In genomic region chr4:122842984-122843531, GRCh38 we compare ENCODE assay signal across 1 cellular context.
TF ChIP-seq lines count a peak whose summit lies in the region.

No MANE protein-coding gene starts in this region.

TF ChIP-seq in HEK293, 187 proteins besides CTCF, POLR2A, EP300 and RAD21 (continued from another document and continues in another):
- TF ChIP-seq ZNF140 (tag by site-specific recombination; IDR thresholded peaks at IDR 0.05) (no peak), ZFP41 (tag by site-specific recombination; IDR thresholded peaks at IDR 0.05; ENCODE audit: borderline replicate concordance) (no peak), SALL2 (tag by site-specific recombination; IDR thresholded peaks at IDR 0.05; ENCODE audit: borderline replicate concordance) (no peak), ZNF280D (tag by site-specific recombination; IDR thresholded peaks at IDR 0.05) (no peak), KLF9 (tag by site-specific recombination; IDR thresholded peaks at IDR 0.05; ENCODE audit: low read depth) (no peak), ZNF830 (tag by site-specific recombination; IDR thresholded peaks at IDR 0.05; ENCODE audit: low read depth) (no peak), ZNF529 (tag by site-specific recombination; IDR thresholded peaks at IDR 0.05; ENCODE audit: insufficient replicate concordance) (no peak), REPIN1 (tag by site-specific recombination; IDR thresholded peaks at IDR 0.05; ENCODE audit: low read depth) (no peak), KLF1 (tag by site-specific recombination; IDR thresholded peaks at IDR 0.05) (peak; percentile 67), ZBTB8A (tag by site-specific recombination; IDR thresholded peaks at IDR 0.05) (no peak), ZNF580 (tag by site-specific recombination; IDR thresholded peaks at IDR 0.05) (0 out of 2 replicates have a peak, but pooled peaks have one; percentile 29), ZNF292 (tag by site-specific recombination; IDR thresholded peaks at IDR 0.05; ENCODE audit: borderline replicate concordance, low read depth) (no peak), ZNF785 (tag by site-specific recombination; IDR thresholded peaks at IDR 0.05) (no peak), ZIC2 (tag by site-specific recombination; IDR thresholded peaks at IDR 0.05) (no peak), ZBTB21 (tag by site-specific recombination; IDR thresholded peaks at IDR 0.05) (peak; percentile 46; the same call in 1 of the 2 replicates), PRDM1 (tag by site-specific recombination; IDR thresholded peaks at IDR 0.05) (no peak), REST (tag by site-specific recombination; IDR thresholded peaks at IDR 0.05) (no peak), ZNF560 (tag by site-specific recombination; IDR thresholded peaks at IDR 0.05; ENCODE audit: borderline replicate concordance) (no peak), ZNF341 (tag by site-specific recombination; IDR thresholded peaks at IDR 0.05; ENCODE audit: low read depth) (no peak), ZNF221 (tag by site-specific recombination; IDR thresholded peaks at IDR 0.05; ENCODE audit: borderline replicate concordance) (no peak), ZNF513 (tag by site-specific recombination; IDR thresholded peaks at IDR 0.05) (no peak), ZNF155 (tag by site-specific recombination; IDR thresholded peaks at IDR 0.05) (no peak), ZNF394 (tag by site-specific recombination; IDR thresholded peaks at IDR 0.05; ENCODE audit: borderline replicate concordance) (peak; percentile 56; the same call in 1 of the 2 replicates), ZNF600 (tag by site-specific recombination; IDR thresholded peaks at IDR 0.05) (peak; percentile 62; the same call in 1 of the 2 replicates), ZNF510 (tag by site-specific recombination; IDR thresholded peaks at IDR 0.05; ENCODE audit: insufficient replicate concordance) (no peak), ZNF174 (tag by site-specific recombination; IDR thresholded peaks at IDR 0.05) (no peak), TSHZ1 (tag by site-specific recombination; IDR thresholded peaks at IDR 0.05; ENCODE audit: borderline replicate concordance) (peak; percentile 72; the same call in 1 of the 2 replicates), ZNF248 (tag by site-specific recombination; IDR thresholded peaks at IDR 0.05) (no peak), ZNF654 (tag by site-specific recombination; IDR thresholded peaks at IDR 0.05; ENCODE audit: low read depth) (no peak), ZNF501 (tag by site-specific recombination; IDR thresholded peaks at IDR 0.05) (peak; percentile 76; the same call in 1 of the 2 replicates), ZFP69B (tag by site-specific recombination; IDR thresholded peaks at IDR 0.05) (peak; percentile 67; the same call in 1 of the 2 replicates), SCRT1 (tag by site-specific recombination; IDR thresholded peaks at IDR 0.05; ENCODE audit: borderline replicate concordance) (no peak), ZNF514 (tag by site-specific recombination; IDR thresholded peaks at IDR 0.05) (no peak), ZBTB44 (tag by site-specific recombination; IDR thresholded peaks at IDR 0.05) (peak; percentile 84), HOXD13 (CRISPR knock-in tag; IDR thresholded peaks at IDR 0.05; ENCODE audit: borderline replicate concordance) (0 out of 2 replicates have a peak, but pooled peaks have one; percentile 32), WT1 (tag by site-specific recombination; IDR thresholded peaks at IDR 0.05) (peak; percentile 81), ZNF610 (tag by site-specific recombination; IDR thresholded peaks at IDR 0.05; ENCODE audit: borderline replicate concordance) (no peak), ZNF548 (tag by site-specific recombination; IDR thresholded peaks at IDR 0.05) (no peak), ZNF175 (tag by site-specific recombination; IDR thresholded peaks at IDR 0.05) (no peak), ZNF211 (tag by site-specific recombination; IDR thresholded peaks at IDR 0.05; ENCODE audit: low read depth) (no peak)
- TF ChIP-seq, protein P1, sequence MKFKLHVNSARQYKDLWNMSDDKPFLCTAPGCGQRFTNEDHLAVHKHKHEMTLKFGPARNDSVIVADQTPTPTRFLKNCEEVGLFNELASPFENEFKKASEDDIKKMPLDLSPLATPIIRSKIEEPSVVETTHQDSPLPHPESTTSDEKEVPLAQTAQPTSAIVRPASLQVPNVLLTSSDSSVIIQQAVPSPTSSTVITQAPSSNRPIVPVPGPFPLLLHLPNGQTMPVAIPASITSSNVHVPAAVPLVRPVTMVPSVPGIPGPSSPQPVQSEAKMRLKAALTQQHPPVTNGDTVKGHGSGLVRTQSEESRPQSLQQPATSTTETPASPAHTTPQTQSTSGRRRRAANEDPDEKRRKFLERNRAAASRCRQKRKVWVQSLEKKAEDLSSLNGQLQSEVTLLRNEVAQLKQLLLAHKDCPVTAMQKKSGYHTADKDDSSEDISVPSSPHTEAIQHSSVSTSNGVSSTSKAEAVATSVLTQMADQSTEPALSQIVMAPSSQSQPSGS (tag by site-specific recombination; IDR thresholded peaks at IDR 0.05; ENCODE audit: low read depth): peak; percentile 42
- TF ChIP-seq, protein P2, sequence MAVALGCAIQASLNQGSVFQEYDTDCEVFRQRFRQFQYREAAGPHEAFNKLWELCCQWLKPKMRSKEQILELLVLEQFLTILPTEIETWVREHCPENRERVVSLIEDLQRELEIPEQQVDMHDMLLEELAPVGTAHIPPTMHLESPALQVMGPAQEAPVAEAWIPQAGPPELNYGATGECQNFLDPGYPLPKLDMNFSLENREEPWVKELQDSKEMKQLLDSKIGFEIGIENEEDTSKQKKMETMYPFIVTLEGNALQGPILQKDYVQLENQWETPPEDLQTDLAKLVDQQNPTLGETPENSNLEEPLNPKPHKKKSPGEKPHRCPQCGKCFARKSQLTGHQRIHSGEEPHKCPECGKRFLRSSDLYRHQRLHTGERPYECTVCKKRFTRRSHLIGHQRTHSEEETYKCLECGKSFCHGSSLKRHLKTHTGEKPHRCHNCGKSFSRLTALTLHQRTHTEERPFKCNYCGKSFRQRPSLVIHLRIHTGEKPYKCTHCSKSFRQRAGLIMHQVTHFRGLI (tag by site-specific recombination; IDR thresholded peaks at IDR 0.05): no peak
- TF ChIP-seq, protein P3, sequence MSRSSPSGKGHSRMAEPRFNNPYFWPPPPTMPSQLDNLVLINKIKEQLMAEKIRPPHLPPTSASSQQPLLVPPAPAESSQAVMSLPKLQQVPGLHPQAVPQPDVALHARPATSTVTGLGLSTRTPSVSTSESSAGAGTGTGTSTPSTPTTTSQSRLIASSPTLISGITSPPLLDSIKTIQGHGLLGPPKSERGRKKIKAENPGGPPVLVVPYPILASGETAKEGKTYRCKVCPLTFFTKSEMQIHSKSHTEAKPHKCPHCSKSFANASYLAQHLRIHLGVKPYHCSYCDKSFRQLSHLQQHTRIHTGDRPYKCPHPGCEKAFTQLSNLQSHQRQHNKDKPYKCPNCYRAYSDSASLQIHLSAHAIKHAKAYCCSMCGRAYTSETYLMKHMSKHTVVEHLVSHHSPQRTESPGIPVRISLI (tag by site-specific recombination; IDR thresholded peaks at IDR 0.05): peak; percentile 80; the same call in 1 of the 2 replicates
- TF ChIP-seq, protein P4, sequence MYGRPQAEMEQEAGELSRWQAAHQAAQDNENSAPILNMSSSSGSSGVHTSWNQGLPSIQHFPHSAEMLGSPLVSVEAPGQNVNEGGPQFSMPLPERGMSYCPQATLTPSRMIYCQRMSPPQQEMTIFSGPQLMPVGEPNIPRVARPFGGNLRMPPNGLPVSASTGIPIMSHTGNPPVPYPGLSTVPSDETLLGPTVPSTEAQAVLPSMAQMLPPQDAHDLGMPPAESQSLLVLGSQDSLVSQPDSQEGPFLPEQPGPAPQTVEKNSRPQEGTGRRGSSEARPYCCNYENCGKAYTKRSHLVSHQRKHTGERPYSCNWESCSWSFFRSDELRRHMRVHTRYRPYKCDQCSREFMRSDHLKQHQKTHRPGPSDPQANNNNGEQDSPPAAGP (tag by site-specific recombination; IDR thresholded peaks at IDR 0.05): peak; percentile 87
